11 cellular contexts compared by ENCODE assay signal in genomic region chr18:56112013-56112749, GRCh38.
DNase-seq lines count a peak whose midpoint lies in the region; ATAC-seq lines count a peak whose summit lies in the region.
"Had no signal": no experiment of that assay in that cellular context is flagged by ENCODE, and none has a peak within 500 bp of the region (broad histone marks: within the 10 kb centered on the region; RNA-seq: fewer than 3 reads in every experiment).

No MANE protein-coding gene starts in this region.

- DNase-seq in stimulated activated CD4-positive, alpha-beta T cell treated with anti-CD3 and anti-CD28 coated beads, Interleukin-1b, Interleukin-23, amount 100 ng/mL, for 48 hours, result peak; percentile 20
- DNase-seq in stimulated activated CD4-positive, alpha-beta T cell treated with anti-CD3 and anti-CD28 coated beads, Interleukin-4, amount 100 ng/mL, for 1 hour, result no peak
- DNase-seq in RKO (ENCODE audit: low spot score) (peak; percentile 15), DMS79 treated with DMSO at 0.1 percent for 48 hours (lab: John Stamatoyannopoulos, UW) (no peak), Right ventricle myocardium superior (no peak), NCI-H2029 treated with DMSO at 0.1 percent for 48 hours (lab: John Stamatoyannopoulos, UW) (no peak), ACHN (no peak)
- DNase-seq: activated CD8-positive, alpha-beta memory T cell treated with anti-CD3 and anti-CD28 coated beads, Interleukin-2, amount 50 U/mL, for 4 hours; DND-41; NCI-H1417 had no signal

- peak; percentile 98 for ATAC-seq in HG02840 (IDR thresholded peaks at IDR 0.05; ENCODE audit: low FRiP score, unreplicated experiment)
- ATAC-seq in Right ventricle myocardium superior (ENCODE audit: poor library complexity), result no peak

- in situ Hi-C loops in ACHN (cut with HindIII; ENCODE audit: low pct_ligation_motif_present, low pct_unique_long_range_greater_than_20kb, low sequenced_read_pairs), result no loop called here

- intact Hi-C loops in Right ventricle myocardium superior (cut with DNase I), result no loop called here

Comparison
In these comparisons a context has a peak if more than half of its experiments do, and no peak if none do; other contexts are left out.
1. DNase-seq: peak in stimulated activated CD4-positive, alpha-beta T cell treated with anti-CD3 and anti-CD28 coated beads, Interleukin-1b, Interleukin-23, amount 100 ng/mL, for 48 hours (single experiment) and RKO (single experiment); none in stimulated activated CD4-positive, alpha-beta T cell treated with anti-CD3 and anti-CD28 coated beads, Interleukin-4, amount 100 ng/mL, for 1 hour (single experiment), DMS79 treated with DMSO at 0.1 percent for 48 hours (single experiment), Right ventricle myocardium superior (single experiment), NCI-H2029 treated with DMSO at 0.1 percent for 48 hours (single experiment) and ACHN (single experiment).